ENCODE assay signal across 14 cellular contexts in genomic region chr7:7596156-7596555, GRCh38. TPM values are rescaled to one million over a fixed set of nuclear protein-coding genes. Genes with fewer than 3 reads are reported as not detected.
DNase-seq lines count a peak whose midpoint lies in the region; ATAC-seq and TF ChIP-seq lines count a peak whose summit lies in the region.
"Had no signal": no experiment of that assay in that cellular context is flagged by ENCODE, and none has a peak within 500 bp of the region (broad histone marks: within the 10 kb centered on the region; RNA-seq: fewer than 3 reads in every experiment).

No MANE protein-coding gene starts in this region.

- ATAC-seq in HG02610 (IDR thresholded peaks at IDR 0.05; ENCODE audit: unreplicated experiment) (peak; percentile 55), HG02884 (IDR thresholded peaks at IDR 0.05; ENCODE audit: unreplicated experiment) (no peak)
- peak; percentile 90 for ATAC-seq in effector memory CD8-positive, alpha-beta T cell (replicated peaks)
- peak; percentile 45 for ATAC-seq in naive thymus-derived CD4-positive, alpha-beta T cell

- no peaks in the 10 kb centered on the region for H3K9me3 ChIP-seq in naive thymus-derived CD4-positive, alpha-beta T cell (ENCODE audit: control insufficient read depth in 2 of 3, low read length in 3 of 3)
- H3K9me3 ChIP-seq in esophagus squamous epithelium = no peaks in the 10 kb centered on the region
- H3K9me3 ChIP-seq: SJCRH30 had no signal

- no peak overlapping the region for H3K27ac Mint-ChIP-seq in effector memory CD8-positive, alpha-beta T cell
- no peak overlapping the region for H3K27ac Mint-ChIP-seq in naive thymus-derived CD4-positive, alpha-beta T cell
- H3K27ac Mint-ChIP-seq: IgD-negative memory B cell had no signal

- H3K4me3 ChIP-seq in naive thymus-derived CD4-positive, alpha-beta T cell (ENCODE audit: low read length) = no peak overlapping the region
- no peak overlapping the region for H3K4me3 ChIP-seq in esophagus squamous epithelium
- H3K4me3 ChIP-seq: SJCRH30 had no signal

- H3K4me3 Mint-ChIP-seq in effector memory CD8-positive, alpha-beta T cell = no peak overlapping the region
- H3K4me3 Mint-ChIP-seq in naive thymus-derived CD4-positive, alpha-beta T cell = no peak overlapping the region
- H3K4me3 Mint-ChIP-seq: IgD-negative memory B cell had no signal

- 73 to 92% methylated on average over 5 of the region's 5 CpGs for WGBS in esophagus squamous epithelium, 2 donors

- CTCF ChIA-PET in naive thymus-derived CD4-positive, alpha-beta T cell (lab: Charles Lee) = interaction anchor here (1.0 to 4.2 kb wide), 9 partner anchors 44 to 700 kb away, joined by 3 to 24 read pairs (median 7); partner anchors contain the start of gene UMAD1

- no peak for TF ChIP-seq POLR2A in esophagus squamous epithelium (IDR thresholded peaks at IDR 0.05)

- H3K27me3 Mint-ChIP-seq in effector memory CD8-positive, alpha-beta T cell = no peaks in the 10 kb centered on the region
- no peaks in the 10 kb centered on the region for H3K27me3 Mint-ChIP-seq in naive thymus-derived CD4-positive, alpha-beta T cell
- H3K27me3 Mint-ChIP-seq: IgD-negative memory B cell had no signal

- DNase-seq in LHCN-M2 (ENCODE audit: low read depth) (peak; percentile 95), esophagus squamous epithelium (lab: John Stamatoyannopoulos, UW) (no peak), anterior cingulate cortex (lab: John Stamatoyannopoulos, UW) (no peak)
- DNase-seq in effector memory CD8-positive, alpha-beta T cell = peak in 2 of 3 experiments; percentile 11 to 12
- no peak for DNase-seq in naive thymus-derived CD4-positive, alpha-beta T cell
- no peak for DNase-seq in activated CD4-positive, alpha-beta T cell treated with anti-CD3 and anti-CD28 coated beads for 1 hour
- DNase-seq: NCI-H1417 treated with DMSO at 0.1 percent for 48 hours, NCI-H1930 had no signal

- peaks cover 0 to 12% (median 0%) of the 10 kb centered on the region in 3 experiments for H3K36me3 ChIP-seq in naive thymus-derived CD4-positive, alpha-beta T cell (ENCODE audit: control insufficient read depth in 2 of 3, insufficient read depth in 3 of 3, low read length in 3 of 3)
- H3K36me3 ChIP-seq in esophagus squamous epithelium = peaks cover 0 to 92% (median 6%) of the 10 kb centered on the region in 3 donors

- intact Hi-C loops in naive thymus-derived CD4-positive, alpha-beta T cell (cut with micrococcal nuclease) = loop anchor here (5.0 kb wide), 3 partner anchors 41 to 701 kb away; no protein-coding TSS in a partner anchor
- intact Hi-C loops in esophagus squamous epithelium (cut with DNase I) = no loop called here

- H3K27ac ChIP-seq in naive thymus-derived CD4-positive, alpha-beta T cell (ENCODE audit: low read depth, low read length) = no peak overlapping the region
- no peak overlapping the region for H3K27ac ChIP-seq in esophagus squamous epithelium
- H3K27ac ChIP-seq: C4-2B, HL-60, SJCRH30 had no signal

- peaks cover 0 to 4% of the 10 kb centered on the region in 2 donors for H3K4me1 Mint-ChIP-seq in effector memory CD8-positive, alpha-beta T cell (ENCODE audit: low read depth in 2 of 2)
- H3K4me1 Mint-ChIP-seq in naive thymus-derived CD4-positive, alpha-beta T cell = no peaks in the 10 kb centered on the region

- peaks cover 21% of the 10 kb centered on the region for H3K36me3 Mint-ChIP-seq in effector memory CD8-positive, alpha-beta T cell (ENCODE audit: insufficient read depth)
- H3K36me3 Mint-ChIP-seq in naive thymus-derived CD4-positive, alpha-beta T cell = peaks cover 0 to 42% (median 19%) of the 10 kb centered on the region in 5 donors

- no peaks in the 10 kb centered on the region for H3K27me3 ChIP-seq in naive thymus-derived CD4-positive, alpha-beta T cell (ENCODE audit: control insufficient read depth in 2 of 2, insufficient read depth in 2 of 2, low read length in 2 of 2)
- H3K27me3 ChIP-seq in esophagus squamous epithelium = no peaks in the 10 kb centered on the region
- H3K27me3 ChIP-seq: SJCRH30 had no signal

- no peak for TF ChIP-seq CTCF in esophagus squamous epithelium (IDR thresholded peaks at IDR 0.05)

- POLR2A ChIA-PET in naive thymus-derived CD4-positive, alpha-beta T cell (lab: Charles Lee) = interaction anchor here (1.0 kb wide), 1 partner anchor 402 kb away, joined by 3 read pairs; no protein-coding TSS in a partner anchor

- peaks cover 0 to 3% of the 10 kb centered on the region in 2 donors for H3K4me1 ChIP-seq in naive thymus-derived CD4-positive, alpha-beta T cell (ENCODE audit: control insufficient read depth in 2 of 2, insufficient read depth in 2 of 2, low read length in 2 of 2)
- no peaks in the 10 kb centered on the region for H3K4me1 ChIP-seq in esophagus squamous epithelium
- H3K4me1 ChIP-seq: SJCRH30 had no signal

- peaks cover 0 to 4% of the 10 kb centered on the region in 2 donors for H3K9me3 Mint-ChIP-seq in effector memory CD8-positive, alpha-beta T cell
- H3K9me3 Mint-ChIP-seq in naive thymus-derived CD4-positive, alpha-beta T cell = peaks cover 0 to 14% (median 0%) of the 10 kb centered on the region in 11 donors
- H3K9me3 Mint-ChIP-seq: IgD-negative memory B cell had no signal

RNA-seq across cellular contexts. Expression of gene MIOS, which starts 29.5 kb away (rescaled TPM):
- total RNA-seq in LHCN-M2 (2014; rRNA removed) (215 and 330 TPM in 2 replicates), esophagus squamous epithelium (10 to 100 TPM; 36.5 to 62.9 (median 53.7) TPM)
- polyA plus RNA-seq in LHCN-M2 (2012) = 16.7 TPM
- total RNA-seq in naive thymus-derived CD4-positive, alpha-beta T cell = 10 to 100 TPM; 24.3 to 31.7 (median 28.7) TPM
- polyA plus RNA-seq in naive thymus-derived CD4-positive, alpha-beta T cell = 10 to 100 TPM; 15.6 to 21.6 TPM

RNA-seq across cellular contexts. Expression of gene UMAD1, which starts 44.4 kb away (rescaled TPM):
- total RNA-seq in LHCN-M2 (2014; rRNA removed) (22.8 and 25.1 TPM in 2 replicates), esophagus squamous epithelium (1 to 10 TPM; 2.5 to 7.6 (median 6.3) TPM)
- 6.4 TPM for polyA plus RNA-seq in LHCN-M2 (2012)
- total RNA-seq in naive thymus-derived CD4-positive, alpha-beta T cell = 10 to 100 TPM; 11.4 to 28.5 (median 14.5) TPM
- 10 to 100 TPM; 26.7 to 28.6 TPM for polyA plus RNA-seq in naive thymus-derived CD4-positive, alpha-beta T cell

Comparison
In these comparisons a context has a peak if more than half of its experiments do, and no peak if none do; other contexts are left out.
1. DNase-seq: peak in LHCN-M2 (single experiment) and effector memory CD8-positive, alpha-beta T cell (2 of 3); none in naive thymus-derived CD4-positive, alpha-beta T cell (0 of 9), esophagus squamous epithelium (single experiment), activated CD4-positive, alpha-beta T cell treated with anti-CD3 and anti-CD28 coated beads for 1 hour (single experiment) and anterior cingulate cortex (0 of 58).